Comparison of ENCODE assay signal across 28 cellular contexts in genomic region chr5:56706504-56706903, GRCh38.
"Had no signal": no experiment of that assay in that cellular context is flagged by ENCODE, and none has a peak within 500 bp of the region (broad histone marks: within the 10 kb centered on the region; RNA-seq: fewer than 3 reads in every experiment).

No MANE protein-coding gene starts in this region.

- H3K4me2 ChIP-seq: neural progenitor cell had no signal

- H3K9ac ChIP-seq: neural progenitor cell, parathyroid adenoma had no signal

- H3K27me3 ChIP-seq: ovary, right lobe of liver, sigmoid colon, stomach, thyroid gland, tibial nerve, upper lobe of left lung, vagina had no signal

- H3K27ac Mint-ChIP-seq: nephron; neural progenitor cell; progenitor cell of endocrine pancreas; stimulated activated effector memory CD8-positive, alpha-beta T cell treated with anti-CD3 and anti-CD28 coated beads, Interleukin-12 subunit alpha, Interleukin-12 subunit beta, amount 100 ng/mL, for 72 hours; stimulated activated naive B cell treated with anti-CD40 and anti-IgM and Interleukin-4, amounts not matched to agents 10 μg/mL and 1 μg/mL and 100 μg/mL, for 72 hours; stimulated activated naive CD8-positive, alpha-beta T cell treated with anti-CD3 and anti-CD28 coated beads, Interleukin-15, Interleukin-2, amounts not matched to agents 100 ng/mL and 50 ng/mL, for 24 hours had no signal

- DNase-seq: occipital lobe; ovary; posterior cingulate gyrus; psoas muscle; right cardiac atrium; right lobe of liver; sigmoid colon; small intestine; stimulated activated CD4-positive, alpha-beta T cell treated with anti-CD3 and anti-CD28 coated beads, Interleukin-15, amount 100 ng/mL, for 24 hours; stimulated activated CD4-positive, alpha-beta T cell treated with anti-CD3 and anti-CD28 coated beads, Interleukin-2, amount 100 ng/mL, for 24 hours; stimulated activated CD4-positive, alpha-beta T cell treated with anti-CD3 and anti-CD28 coated beads, Interleukin-2, amount 100 ng/mL, for 48 hours; stimulated activated CD4-positive, alpha-beta T cell treated with anti-CD3 and anti-CD28 coated beads, Interleukin-4, amount 100 ng/mL, for 24 hours; stimulated activated naive B cell treated with anti-CD40 and anti-IgM and Interleukin-4, amounts not matched to agents 10 μg/mL and 1 μg/mL and 100 μg/mL, for 72 hours; stimulated activated naive CD4-positive, alpha-beta T cell treated with Interleukin-2 at 50 U/mL for 16 hours; stomach; thyroid gland; trophoblast cell; upper lobe of left lung had no signal

- H3K27ac ChIP-seq: neural progenitor cell, ovary, parathyroid adenoma, psoas muscle, right lobe of liver, sigmoid colon, stomach, thoracic aorta, thyroid gland, tibial nerve, upper lobe of left lung, vagina had no signal

- H3K4me3 ChIP-seq: neural progenitor cell, ovary, psoas muscle, right lobe of liver, sigmoid colon, stomach, thoracic aorta, thyroid gland, tibial nerve, upper lobe of left lung, vagina had no signal

- H3K9me3 Mint-ChIP-seq: stimulated activated effector memory CD8-positive, alpha-beta T cell treated with anti-CD3 and anti-CD28 coated beads, Interleukin-12 subunit alpha, Interleukin-12 subunit beta, amount 100 ng/mL, for 72 hours; stimulated activated naive CD8-positive, alpha-beta T cell treated with anti-CD3 and anti-CD28 coated beads, Interleukin-15, Interleukin-2, amounts not matched to agents 100 ng/mL and 50 ng/mL, for 24 hours had no signal

- H3K9me3 ChIP-seq: ovary, psoas muscle, right lobe of liver, sigmoid colon, stomach, thoracic aorta, thyroid gland, upper lobe of left lung, vagina had no signal

- H3K36me3 Mint-ChIP-seq: stimulated activated effector memory CD8-positive, alpha-beta T cell treated with anti-CD3 and anti-CD28 coated beads, Interleukin-12 subunit alpha, Interleukin-12 subunit beta, amount 100 ng/mL, for 72 hours; stimulated activated naive B cell treated with anti-CD40 and anti-IgM and Interleukin-4, amounts not matched to agents 10 μg/mL and 1 μg/mL and 100 μg/mL, for 72 hours had no signal

- ATAC-seq: psoas muscle; right cardiac atrium; right lobe of liver; stimulated activated effector memory CD8-positive, alpha-beta T cell treated with anti-CD3 and anti-CD28 coated beads, Interleukin-12 subunit alpha, Interleukin-12 subunit beta, amount 100 ng/mL, for 72 hours had no signal

- FAIRE-seq: small intestine, urothelium cell line had no signal

- H3K27me3 Mint-ChIP-seq: stimulated activated naive B cell treated with anti-CD40 and anti-IgM and Interleukin-4, amounts not matched to agents 10 μg/mL and 1 μg/mL and 100 μg/mL, for 72 hours; stimulated activated naive CD8-positive, alpha-beta T cell treated with anti-CD3 and anti-CD28 coated beads, Interleukin-15, Interleukin-2, amounts not matched to agents 100 ng/mL and 50 ng/mL, for 24 hours had no signal

- H3K36me3 ChIP-seq: neural progenitor cell, ovary, right lobe of liver, sigmoid colon, stomach, thoracic aorta, thyroid gland, tibial nerve, upper lobe of left lung, vagina had no signal

- H2AFZ ChIP-seq: neural progenitor cell, parathyroid adenoma had no signal

- H3K4me3 Mint-ChIP-seq: nephron; neural progenitor cell; stimulated activated effector memory CD8-positive, alpha-beta T cell treated with anti-CD3 and anti-CD28 coated beads, Interleukin-12 subunit alpha, Interleukin-12 subunit beta, amount 100 ng/mL, for 72 hours; stimulated activated naive B cell treated with anti-CD40 and anti-IgM and Interleukin-4, amounts not matched to agents 10 μg/mL and 1 μg/mL and 100 μg/mL, for 72 hours; stimulated activated naive CD8-positive, alpha-beta T cell treated with anti-CD3 and anti-CD28 coated beads, Interleukin-15, Interleukin-2, amounts not matched to agents 100 ng/mL and 50 ng/mL, for 24 hours had no signal

- H3K79me2 ChIP-seq: parathyroid adenoma had no signal

- H3K4me1 ChIP-seq: neural progenitor cell, parathyroid adenoma, psoas muscle, right lobe of liver, sigmoid colon, thyroid gland, tibial nerve, upper lobe of left lung, vagina had no signal

- H3K4me1 Mint-ChIP-seq: neural progenitor cell; stimulated activated effector memory CD8-positive, alpha-beta T cell treated with anti-CD3 and anti-CD28 coated beads, Interleukin-12 subunit alpha, Interleukin-12 subunit beta, amount 100 ng/mL, for 72 hours had no signal
